36 cellular contexts compared by ENCODE assay signal in genomic region chr4:180946188-180946587, GRCh38.
"Had no signal": no experiment of that assay in that cellular context is flagged by ENCODE, and none has a peak within 500 bp of the region (broad histone marks: within the 10 kb centered on the region; RNA-seq: fewer than 3 reads in every experiment).

No MANE protein-coding gene starts in this region.

- H3K36me3 ChIP-seq: MG63 had no signal

- H3K27me3 ChIP-seq: MG63 had no signal

- H3K9me3 ChIP-seq: MG63 had no signal

- DNase-seq: Karpas-422, Kasumi-1, MG63, MM.1S, MV-4-11, NCI-H1048, NCI-H1092, NCI-H1092 treated with DMSO at 0.1 percent for 48 hours, NCI-H1105, NCI-H1105 treated with DMSO at 0.1 percent for 48 hours, NCI-H1417, NCI-H1417 treated with DMSO at 0.1 percent for 48 hours, NCI-H1436, NCI-H1436 treated with DMSO at 0.1 percent for 48 hours, NCI-H146, NCI-H1694, NCI-H1694 treated with DMSO at 0.1 percent for 48 hours, NCI-H187, NCI-H187 treated with DMSO at 0.1 percent for 48 hours, NCI-H1930, NCI-H2029, NCI-H2029 treated with DMSO at 0.1 percent for 48 hours, NCI-H2081, NCI-H2081 treated with DMSO at 0.1 percent for 48 hours, NCI-H2107, NCI-H2171, NCI-H2171 treated with DMSO at 0.1 percent for 48 hours, NCI-H2227 treated with DMSO at 0.1 percent for 48 hours, NCI-H226, NCI-H345, NCI-H446, NCI-H446 treated with DMSO at 0.1 percent for 48 hours, NCI-H510A, NCI-H510A treated with DMSO at 0.1 percent for 48 hours, NCI-H524, NCI-H524 treated with DMSO at 0.1 percent for 48 hours had no signal

- H3K4me3 ChIP-seq: MG63 had no signal
